Comparison of ENCODE assay signal across 12 cellular contexts in the genomic region with DNA sequence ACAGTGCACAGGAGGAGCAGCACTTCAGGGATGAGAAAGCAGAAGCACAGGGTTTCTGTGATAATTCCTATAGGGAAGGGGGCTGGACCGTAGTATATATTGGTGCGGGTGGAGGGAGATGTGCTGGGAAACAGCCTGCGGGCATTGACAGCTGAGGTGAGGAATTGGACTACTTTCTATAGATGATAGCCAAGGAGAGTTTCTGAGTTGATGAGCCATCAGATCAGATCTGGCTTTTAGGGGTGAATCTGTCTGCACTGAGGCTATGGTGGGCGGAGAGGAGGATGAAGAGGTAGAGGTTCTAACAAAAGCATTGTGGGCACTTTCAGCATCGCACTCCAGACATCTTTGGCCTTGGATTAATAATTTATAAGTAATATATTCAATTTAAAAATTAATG.
"Had no signal": no experiment of that assay in that cellular context is flagged by ENCODE, and none has a peak within 500 bp of the region (broad histone marks: within the 10 kb centered on the region; RNA-seq: fewer than 3 reads in every experiment).

No MANE protein-coding gene starts in this region.

- ATAC-seq: esophagus mucosa had no signal

- H3K36me3 ChIP-seq: thyroid gland had no signal

- H3K27ac ChIP-seq: adrenal gland, neutrophil had no signal

- DNase-seq: activated B cell treated with CpG ODN at 0.5 μM for 24 hours; activated naive CD4-positive, alpha-beta T cell treated with anti-CD3 and anti-CD28 coated beads for 36 hours; adrenal gland; dorsolateral prefrontal cortex; SK-N-SH; thyroid gland had no signal

- H3K27me3 Mint-ChIP-seq: activated B cell treated with CpG ODN at 0.5 μM for 24 hours; stimulated activated memory B cell treated with anti-CD40 and anti-IgM and Interleukin-4, amounts not matched to agents 10 μg/mL and 1 μg/mL and 100 μg/mL, for 72 hours had no signal

- H3K9me3 Mint-ChIP-seq: activated B cell treated with CpG ODN at 0.5 μM for 24 hours; activated naive CD4-positive, alpha-beta T cell treated with anti-CD3 and anti-CD28 coated beads for 36 hours; activated T-helper 2 cell treated with anti-CD3 and anti-CD28 coated beads, Interferon-gamma antibody, Interleukin-2, Interleukin-4, amounts not matched to agents 10 μg/mL and 5 μg/mL and 100 μg/mL, durations not matched to agents 14 hours and 24 hours and 36 hours; mesothelial cell of epicardium; stimulated activated memory B cell treated with anti-CD40 and anti-IgM and Interleukin-4, amounts not matched to agents 10 μg/mL and 1 μg/mL and 100 μg/mL, for 72 hours had no signal

- H3K36me3 Mint-ChIP-seq: stimulated activated memory B cell treated with anti-CD40 and anti-IgM and Interleukin-4, amounts not matched to agents 10 μg/mL and 1 μg/mL and 100 μg/mL, for 72 hours had no signal

- H3K4me3 Mint-ChIP-seq: activated B cell treated with CpG ODN at 0.5 μM for 24 hours; activated naive CD4-positive, alpha-beta T cell treated with anti-CD3 and anti-CD28 coated beads for 36 hours; mesothelial cell of epicardium; stimulated activated memory B cell treated with anti-CD40 and anti-IgM and Interleukin-4, amounts not matched to agents 10 μg/mL and 1 μg/mL and 100 μg/mL, for 72 hours had no signal

- H3K4me3 ChIP-seq: adrenal gland, dorsolateral prefrontal cortex, lung, thyroid gland had no signal

- H3K27ac Mint-ChIP-seq: activated B cell treated with CpG ODN at 0.5 μM for 24 hours; activated naive CD4-positive, alpha-beta T cell treated with anti-CD3 and anti-CD28 coated beads for 36 hours; stimulated activated memory B cell treated with anti-CD40 and anti-IgM and Interleukin-4, amounts not matched to agents 10 μg/mL and 1 μg/mL and 100 μg/mL, for 72 hours had no signal

- H3K27me3 ChIP-seq: adrenal gland, dorsolateral prefrontal cortex, neutrophil, thyroid gland had no signal

- H3K9me3 ChIP-seq: adrenal gland, neutrophil, SK-N-SH, thyroid gland had no signal

- H3K4me1 ChIP-seq: adrenal gland had no signal
